In genomic region chr1:27603962-27604578, GRCh38 we compare ENCODE assay signal across 8 cellular contexts. TPM values are rescaled to one million over a fixed set of nuclear protein-coding genes. Genes with fewer than 3 reads are reported as not detected.
A peak's percentile ranks its signal among the peaks of the same experiment; 100 is the strongest.
DNase-seq lines count a peak whose midpoint lies in the region; TF ChIP-seq lines count a peak whose summit lies in the region.

Gene AHDC1, minus strand, starts transcription at chr1:27604144. Its CDS starts 52,029 bp downstream, at chr1:27552115.

- no peaks in the 10 kb centered on the region for H3K36me3 Mint-ChIP-seq in activated naive CD8-positive, alpha-beta T cell treated with anti-CD3 and anti-CD28 coated beads for 36 hours
- H3K36me3 Mint-ChIP-seq in osteocyte (ENCODE audit: unreplicated experiment), result no peaks in the 10 kb centered on the region

- H3K9me3 ChIP-seq in testis, result no peaks in the 10 kb centered on the region

- H3K4me3 Mint-ChIP-seq in activated naive CD8-positive, alpha-beta T cell treated with anti-CD3 and anti-CD28 coated beads for 36 hours, result peak within 1 kb of the TSS; percentile 91
- peak within 1 kb of the TSS; percentile 96 for H3K4me3 Mint-ChIP-seq in osteocyte (ENCODE audit: unreplicated experiment)

- TF ChIP-seq CTCF in osteocyte (IDR thresholded peaks at IDR 0.05) (no peak), testis (IDR thresholded peaks at IDR 0.05) (peak in 1 of 3 experiments; percentile 67)

- H3K36me3 ChIP-seq in H7 (replicated peaks; ENCODE audit: control insufficient read depth, insufficient read depth, low read length) (no peaks in the 10 kb centered on the region; the same call in 1 of the 2 replicates), testis (ENCODE audit: low read depth, missing control alignments) (no peaks in the 10 kb centered on the region)

- H3K4me3 ChIP-seq in H7 (ENCODE audit: insufficient read depth, low read depth, low read length) (peak within 1 kb of the TSS; percentile 96), testis (peak within 1 kb of the TSS; percentile 85 to 86)

- H3K27ac ChIP-seq in testis, result peak within 1 kb of the TSS; percentile 91 to 94

- peaks cover 34% of the 10 kb centered on the region for H3K4me1 ChIP-seq in testis

- H3K27me3 ChIP-seq in H7 (ENCODE audit: control insufficient read depth, insufficient read depth, low read length) (no peaks in the 10 kb centered on the region), testis (no peaks in the 10 kb centered on the region)

- H3K27ac Mint-ChIP-seq in activated naive CD8-positive, alpha-beta T cell treated with anti-CD3 and anti-CD28 coated beads for 36 hours, result peak within 1 kb of the TSS; percentile 82
- peak within 1 kb of the TSS; percentile 93 for H3K27ac Mint-ChIP-seq in osteocyte (ENCODE audit: unreplicated experiment)

- H3K27me3 Mint-ChIP-seq in activated naive CD8-positive, alpha-beta T cell treated with anti-CD3 and anti-CD28 coated beads for 36 hours, result no peaks in the 10 kb centered on the region
- H3K27me3 Mint-ChIP-seq in osteocyte (ENCODE audit: unreplicated experiment), result no peaks in the 10 kb centered on the region

- no peaks in the 10 kb centered on the region for H3K9me3 Mint-ChIP-seq in activated naive CD8-positive, alpha-beta T cell treated with anti-CD3 and anti-CD28 coated beads for 36 hours
- no peaks in the 10 kb centered on the region for H3K9me3 Mint-ChIP-seq in osteocyte (ENCODE audit: unreplicated experiment)

- TF ChIP-seq POLR2A in testis (IDR thresholded peaks at IDR 0.05), result peak; percentile 34

- WGBS in testis, 2 donors, result 0 to 1% methylated on average over 33 to 65 of the region's 65 CpGs

- peak; percentile 98 for DNase-seq in DMS 273 (lab: John Stamatoyannopoulos, UW; ENCODE audit: unreplicated experiment)
- DNase-seq in H7, result peak; percentile 96
- peak; percentile 92 for DNase-seq in NCI-H1092 treated with DMSO at 0.1 percent for 48 hours (lab: John Stamatoyannopoulos, UW)
- peak; percentile 66 to 75 for DNase-seq in SW 1271 (lab: John Stamatoyannopoulos, UW)
- DNase-seq in activated naive CD8-positive, alpha-beta T cell treated with anti-CD3 and anti-CD28 coated beads for 36 hours, result peak; percentile 95
- peak; percentile 67 to 97 (median 92) for DNase-seq in head of caudate nucleus
- DNase-seq in osteocyte (ENCODE audit: extremely low spot score, unreplicated experiment), result peak; percentile 97
- DNase-seq in testis, result peak; percentile 95

- intact Hi-C loops in head of caudate nucleus (cut with DNase I), result loop anchor here (2.0 to 10.0 kb wide), 3 partner anchors 47 to 279 kb away; partner anchors contain the start of genes TMEM222 and WASF2
- intact Hi-C loops in testis (cut with DNase I; ENCODE audit: low total_unique reads), result loop anchor here (5.0 to 10.0 kb wide), 2 partner anchors 47 to 209 kb away; partner anchors contain the start of gene GPR3

- peaks cover 38% of the 10 kb centered on the region for H3K4me1 Mint-ChIP-seq in activated naive CD8-positive, alpha-beta T cell treated with anti-CD3 and anti-CD28 coated beads for 36 hours
- H3K4me1 Mint-ChIP-seq in osteocyte (ENCODE audit: unreplicated experiment), result peaks cover 10% of the 10 kb centered on the region

RNA-seq across cellular contexts. Expression of gene AHDC1, which starts in this region (rescaled TPM):
- total RNA-seq in H7 (2014; rRNA removed; shearing (Covaris generic)), result 8.8 and 11.2 TPM in 2 replicates
- total RNA-seq in activated naive CD8-positive, alpha-beta T cell treated with anti-CD3 and anti-CD28 coated beads for 36 hours, result 10 to 100 TPM; 10.0 to 12.0 TPM
- total RNA-seq in osteocyte (118 and 124 TPM in 2 replicates), testis (10 to 100 TPM; 73.7 to 86.8 TPM)
- 32.5 TPM for polyA plus RNA-seq in testis (ENCODE audit: insufficient read depth, low read depth, low replicate concordance)

Comparison
In these comparisons a context has a peak if more than half of its experiments do, and no peak if none do; other contexts are left out.
1. Peak in every context shown above with its lines: DNase-seq, H3K4me3 ChIP-seq and H3K27ac ChIP-seq.